10 cellular contexts compared by ENCODE assay signal in the genomic region with DNA sequence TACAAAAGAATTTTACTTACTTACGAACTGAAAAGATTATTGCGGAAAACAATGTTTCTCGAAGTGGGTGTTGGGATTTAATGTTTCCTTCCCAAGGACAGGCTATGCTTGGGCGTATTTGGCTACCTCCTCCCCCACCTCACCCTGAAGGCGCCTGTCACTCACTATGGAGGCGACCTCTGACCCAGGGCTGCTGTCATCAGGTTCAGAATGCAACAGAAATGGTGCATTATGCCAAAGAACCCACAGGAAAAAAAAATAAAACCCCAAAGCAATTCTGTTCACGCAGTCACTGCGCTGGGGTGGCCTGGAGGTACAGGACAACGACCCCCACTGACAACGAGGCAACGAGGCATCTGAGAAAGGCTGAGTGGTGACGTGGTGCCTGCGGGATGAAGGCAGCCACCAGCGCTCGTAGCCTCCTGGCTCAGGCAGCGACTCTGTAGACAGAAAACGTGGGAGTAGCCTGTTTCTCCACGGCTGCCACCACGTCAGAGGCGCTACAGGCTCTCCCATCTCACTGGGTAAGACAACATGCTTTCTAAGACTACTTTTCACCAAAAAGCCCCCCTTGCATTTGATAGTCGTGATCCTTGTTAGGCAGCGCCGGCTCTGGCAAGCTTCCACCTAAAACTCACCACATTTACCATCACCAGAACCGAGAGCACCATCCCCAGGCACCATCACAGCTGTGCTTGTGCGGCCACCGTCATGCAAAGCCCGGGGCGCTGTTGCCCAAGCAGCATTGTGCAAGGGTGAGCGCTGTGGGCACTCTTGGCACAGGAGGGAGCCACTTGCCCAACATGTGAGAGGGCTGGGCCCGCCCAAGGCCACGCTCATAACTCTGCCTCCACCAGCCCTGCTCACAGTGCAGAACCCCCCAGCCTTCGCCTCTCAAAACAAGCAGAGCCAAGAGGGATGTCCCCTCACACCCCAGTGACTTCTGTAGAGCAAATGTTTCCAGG. TPM values are rescaled to one million over a fixed set of nuclear protein-coding genes. Genes with fewer than 3 reads are reported as not detected.
DNase-seq lines count a peak whose midpoint lies in the region; ATAC-seq, FAIRE-seq and TF ChIP-seq lines count a peak whose summit lies in the region.
"Had no signal": no experiment of that assay in that cellular context is flagged by ENCODE, and none has a peak within 500 bp of the region (broad histone marks: within the 10 kb centered on the region; RNA-seq: fewer than 3 reads in every experiment).

No MANE protein-coding gene starts in this region.

- H3K27me3 Mint-ChIP-seq in activated CD8-positive, alpha-beta T cell treated with anti-CD3 and anti-CD28 coated beads for 36 hours: no peaks in the 10 kb centered on the region
- no peaks in the 10 kb centered on the region for H3K27me3 Mint-ChIP-seq in activated CD8-positive, alpha-beta T cell treated with anti-CD3 and anti-CD28 coated beads, Interleukin-2, amount 10 ng/mL, durations not matched to agents 7 days and 5 days (ENCODE audit: low read depth)

- no peak overlapping the region for H3K4me3 ChIP-seq in breast epithelium
- H3K4me3 ChIP-seq in right lobe of liver: peak overlapping the region in 1 of 3 donors; percentile 14

- H3K36me3 ChIP-seq in breast epithelium: no peaks in the 10 kb centered on the region
- H3K36me3 ChIP-seq in right lobe of liver: peaks cover 0 to 32% (median 9%) of the 10 kb centered on the region in 4 donors

- no peaks in the 10 kb centered on the region for H3K27me3 ChIP-seq in breast epithelium
- H3K27me3 ChIP-seq in right lobe of liver: no peaks in the 10 kb centered on the region

- no peak for TF ChIP-seq CTCF in activated CD8-positive, alpha-beta T cell treated with anti-CD3 and anti-CD28 coated beads for 36 hours (IDR thresholded peaks at IDR 0.05)
- TF ChIP-seq CTCF in breast epithelium (IDR thresholded peaks at IDR 0.05): no peak
- peak in 3 of 4 donors; percentile 14 to 35 (median 16) for TF ChIP-seq CTCF in right lobe of liver (IDR thresholded peaks at IDR 0.05)

- no peaks in the 10 kb centered on the region for H3K9me3 Mint-ChIP-seq in activated CD8-positive, alpha-beta T cell treated with anti-CD3 and anti-CD28 coated beads for 36 hours
- H3K9me3 Mint-ChIP-seq in activated CD8-positive, alpha-beta T cell treated with anti-CD3 and anti-CD28 coated beads, Interleukin-2, amount 10 ng/mL, durations not matched to agents 7 days and 5 days (ENCODE audit: insufficient read depth): no peaks in the 10 kb centered on the region

- H3K36me3 Mint-ChIP-seq in activated CD8-positive, alpha-beta T cell treated with anti-CD3 and anti-CD28 coated beads for 36 hours (ENCODE audit: low read depth): peaks cover 27% of the 10 kb centered on the region
- H3K36me3 Mint-ChIP-seq in activated CD8-positive, alpha-beta T cell treated with anti-CD3 and anti-CD28 coated beads, Interleukin-2, amount 10 ng/mL, durations not matched to agents 7 days and 5 days (ENCODE audit: low read depth): peaks cover 48% of the 10 kb centered on the region

- POLR2A ChIA-PET in activated CD8-positive, alpha-beta T cell treated with anti-CD3 and anti-CD28 coated beads for 36 hours (lab: Charles Lee): no interaction called here
- POLR2A ChIA-PET in activated CD8-positive, alpha-beta T cell treated with anti-CD3 and anti-CD28 coated beads, Interleukin-2, amount 10 ng/mL, durations not matched to agents 7 days and 5 days (lab: Charles Lee): no interaction called here

- ATAC-seq in activated CD8-positive, alpha-beta T cell treated with anti-CD3 and anti-CD28 coated beads for 36 hours: peak; percentile 65
- ATAC-seq in activated CD8-positive, alpha-beta T cell treated with anti-CD3 and anti-CD28 coated beads, Interleukin-2, amount 10 ng/mL, durations not matched to agents 7 days and 5 days: no peak
- ATAC-seq in right lobe of liver: peak; percentile 81 to 87 (median 84)

- intact Hi-C loops in activated CD8-positive, alpha-beta T cell treated with anti-CD3 and anti-CD28 coated beads for 36 hours (cut with micrococcal nuclease): no loop called here
- intact Hi-C loops in breast epithelium (cut with DNase I; ENCODE audit: low total_unique reads) (loop anchor here (5.0 kb wide), 1 partner anchor 143 kb away; no protein-coding TSS in a partner anchor), right lobe of liver (cut with DNase I) (no loop called here)

- H3K4me1 ChIP-seq in breast epithelium (no peaks in the 10 kb centered on the region), right lobe of liver (peaks cover 0 to 65% (median 30%) of the 10 kb centered on the region in 4 donors)

- CTCF ChIA-PET in activated CD8-positive, alpha-beta T cell treated with anti-CD3 and anti-CD28 coated beads for 36 hours (lab: Charles Lee): no interaction called here
- CTCF ChIA-PET in activated CD8-positive, alpha-beta T cell treated with anti-CD3 and anti-CD28 coated beads, Interleukin-2, amount 10 ng/mL, durations not matched to agents 7 days and 5 days (lab: Charles Lee): no interaction called here

- no peak for FAIRE-seq in GM12892 (lab: Jason Lieb, UNC)
- FAIRE-seq: urothelium cell line had no signal

- H3K27ac ChIP-seq in breast epithelium (peak overlapping the region; percentile 68 to 75), right lobe of liver (peak overlapping the region; percentile 70 to 91 (median 79))

- H3K4me3 Mint-ChIP-seq in activated CD8-positive, alpha-beta T cell treated with anti-CD3 and anti-CD28 coated beads for 36 hours: no peak overlapping the region
- no peak overlapping the region for H3K4me3 Mint-ChIP-seq in activated CD8-positive, alpha-beta T cell treated with anti-CD3 and anti-CD28 coated beads, Interleukin-2, amount 10 ng/mL, durations not matched to agents 7 days and 5 days

- 23% methylated on average over 16 of the region's 32 CpGs for WGBS in right lobe of liver (ENCODE audit: insufficient coverage, low coverage, low lambda C conversion rate, missing lambda C conversion rate)

- peaks cover 6% of the 10 kb centered on the region for H3K4me1 Mint-ChIP-seq in activated CD8-positive, alpha-beta T cell treated with anti-CD3 and anti-CD28 coated beads for 36 hours (ENCODE audit: low read depth)
- H3K4me1 Mint-ChIP-seq in activated CD8-positive, alpha-beta T cell treated with anti-CD3 and anti-CD28 coated beads, Interleukin-2, amount 10 ng/mL, durations not matched to agents 7 days and 5 days (ENCODE audit: low read depth): peaks cover 9% of the 10 kb centered on the region

- H3K9me3 ChIP-seq in breast epithelium: no peaks in the 10 kb centered on the region
- no peaks in the 10 kb centered on the region for H3K9me3 ChIP-seq in right lobe of liver

- TF ChIP-seq POLR2A in breast epithelium (IDR thresholded peaks at IDR 0.05): no peak
- no peak for TF ChIP-seq POLR2A in right lobe of liver (IDR thresholded peaks at IDR 0.05)
- no peak for TF ChIP-seq POLR2A in GM12892 (IDR thresholded peaks at IDR 0.05; ENCODE audit: low read depth, low read length)

- no peak overlapping the region for H3K27ac Mint-ChIP-seq in activated CD8-positive, alpha-beta T cell treated with anti-CD3 and anti-CD28 coated beads for 36 hours
- no peak overlapping the region for H3K27ac Mint-ChIP-seq in activated CD8-positive, alpha-beta T cell treated with anti-CD3 and anti-CD28 coated beads, Interleukin-2, amount 10 ng/mL, durations not matched to agents 7 days and 5 days

- peak; percentile 21 for DNase-seq in activated CD8-positive, alpha-beta T cell treated with anti-CD3 and anti-CD28 coated beads for 36 hours
- no peak for DNase-seq in activated CD8-positive, alpha-beta T cell treated with anti-CD3 and anti-CD28 coated beads, Interleukin-2, amount 10 ng/mL, durations not matched to agents 7 days and 5 days
- DNase-seq in breast epithelium (ENCODE audit: low spot score in 2 of 2) (peak in 1 of 2 donors; percentile 86), right lobe of liver (peak; percentile 90 to 95 (median 94)), germinal center (ENCODE audit: low spot score) (no peak), GM12892 (ENCODE audit: insufficient read length) (no peak), hepatic stellate cell (ENCODE audit: low spot score) (no peak)
- DNase-seq in activated CD4-positive, alpha-beta T cell treated with anti-CD3 and anti-CD28 coated beads for 4 hours: no peak
- DNase-seq: NK-92 treated with Interleukin-12 subunit alpha and Interleukin-12 subunit beta, amount 100 ng/mL, for 24 hours had no signal

RNA-seq across cellular contexts. Expression of gene NADK, which starts 14.3 kb away (rescaled TPM):
- total RNA-seq in activated CD8-positive, alpha-beta T cell treated with anti-CD3 and anti-CD28 coated beads for 36 hours: 10 to 100 TPM; 57.3 to 65.6 TPM
- 10 to 100 TPM; 82.0 to 82.9 TPM for total RNA-seq in activated CD8-positive, alpha-beta T cell treated with anti-CD3 and anti-CD28 coated beads, Interleukin-2, amount 10 ng/mL, durations not matched to agents 7 days and 5 days
- 10 to 100 TPM; 71.1 to 89.1 (median 87.4) TPM for total RNA-seq in breast epithelium
- total RNA-seq in right lobe of liver: 100 to 1,000 TPM in 3 of 6 experiments, 10 to 100 TPM in 3; 80.3 to 143 (median 100) TPM
- polyA plus RNA-seq in GM12892 (2012; ENCODE audit: missing spikeins): 31.4 TPM

RNA-seq across cellular contexts. Expression of gene CDK11A, which starts 39.8 kb away (rescaled TPM):
- 10 to 100 TPM; 64.8 to 70.6 TPM for total RNA-seq in activated CD8-positive, alpha-beta T cell treated with anti-CD3 and anti-CD28 coated beads for 36 hours
- 10 to 100 TPM; 83.6 to 85.8 TPM for total RNA-seq in activated CD8-positive, alpha-beta T cell treated with anti-CD3 and anti-CD28 coated beads, Interleukin-2, amount 10 ng/mL, durations not matched to agents 7 days and 5 days
- total RNA-seq in breast epithelium: 10 to 100 TPM; 27.8 to 51.8 (median 41.6) TPM
- total RNA-seq in right lobe of liver: 10 to 100 TPM in 4 of 6 experiments, 1 to 10 TPM in 2; 8.4 to 25.2 (median 11.0) TPM
- polyA plus RNA-seq in GM12892 (2012; ENCODE audit: missing spikeins): 22.5 TPM

Comparison
In these comparisons a context has a peak if more than half of its experiments do, and no peak if none do; other contexts are left out.
1. DNase-seq: peak in activated CD8-positive, alpha-beta T cell treated with anti-CD3 and anti-CD28 coated beads for 36 hours (single experiment) and right lobe of liver (3 of 3); none in activated CD8-positive, alpha-beta T cell treated with anti-CD3 and anti-CD28 coated beads, Interleukin-2, amount 10 ng/mL, durations not matched to agents 7 days and 5 days (single experiment), germinal center (single experiment), GM12892 (single experiment), activated CD4-positive, alpha-beta T cell treated with anti-CD3 and anti-CD28 coated beads for 4 hours (0 of 2) and hepatic stellate cell (single experiment).
2. CTCF ChIP-seq: peak in right lobe of liver (3 of 4); none in activated CD8-positive, alpha-beta T cell treated with anti-CD3 and anti-CD28 coated beads for 36 hours (single experiment) and breast epithelium (0 of 3).